In genomic region chr5:39760385-39761198, GRCh38 we compare ENCODE assay signal across 12 cellular contexts.
A peak's percentile ranks its signal among the peaks of the same experiment; 100 is the strongest.
DNase-seq lines count a peak whose midpoint lies in the region; ATAC-seq, FAIRE-seq and TF ChIP-seq lines count a peak whose summit lies in the region.
"Had no signal": no experiment of that assay in that cellular context is flagged by ENCODE, and none has a peak within 500 bp of the region (broad histone marks: within the 10 kb centered on the region; RNA-seq: fewer than 3 reads in every experiment).

No MANE protein-coding gene starts in this region.

- no peaks in the 10 kb centered on the region for H4K20me1 ChIP-seq in neural progenitor cell (ENCODE audit: low read depth)

- DNase-seq in H54 (ENCODE audit: insufficient read length, low spot score) (peak; percentile 17), T1000 (lab: John Stamatoyannopoulos, UW) (peak; percentile 47), foreskin keratinocyte (peak; percentile 78 to 86), smooth muscle cell of the brain vasculature (ENCODE audit: low read depth, low spot score) (peak; percentile 78), neural progenitor cell (ENCODE audit: low spot score) (no peak), mucosa of gallbladder (ENCODE audit: low spot score) (no peak)
- DNase-seq: GDM1, Peyer's patch had no signal

- H3K9me3 ChIP-seq in neural progenitor cell (ENCODE audit: low read depth) = no peaks in the 10 kb centered on the region
- H3K9me3 ChIP-seq: Peyer's patch had no signal

- no peaks in the 10 kb centered on the region for H3K9me3 Mint-ChIP-seq in neural progenitor cell
- H3K9me3 Mint-ChIP-seq: stimulated activated naive CD8-positive, alpha-beta T cell treated with anti-CD3 and anti-CD28 coated beads, Interleukin-15, Interleukin-2, amounts not matched to agents 100 ng/mL and 50 ng/mL, for 24 hours had no signal

- H3K4me1 ChIP-seq in foreskin keratinocyte = peaks cover 12% of the 10 kb centered on the region
- no peaks in the 10 kb centered on the region for H3K4me1 ChIP-seq in neural progenitor cell
- H3K4me1 ChIP-seq: Peyer's patch had no signal

- H3K9ac ChIP-seq in neural progenitor cell = no peak overlapping the region

- H3K4me1 Mint-ChIP-seq in neural progenitor cell = peaks cover 3% of the 10 kb centered on the region

- no peak overlapping the region for H2AFZ ChIP-seq in neural progenitor cell (replicated peaks)

- no peak for TF ChIP-seq CTCF in foreskin keratinocyte (conservative IDR thresholded peaks at IDR 0.05)
- TF ChIP-seq CTCF in neural progenitor cell (IDR thresholded peaks at IDR 0.05) = no peak

- no peaks in the 10 kb centered on the region for H3K79me2 ChIP-seq in neural progenitor cell (ENCODE audit: low read depth)

- H3K27ac ChIP-seq in foreskin keratinocyte (no peak overlapping the region), neural progenitor cell (no peak overlapping the region)

- TF ChIP-seq POLR2A in H54 (IDR thresholded peaks at IDR 0.05; ENCODE audit: low read depth, low read length) = no peak

- H3K27ac Mint-ChIP-seq in neural progenitor cell = no peak overlapping the region
- H3K27ac Mint-ChIP-seq: progenitor cell of endocrine pancreas; stimulated activated naive CD8-positive, alpha-beta T cell treated with anti-CD3 and anti-CD28 coated beads, Interleukin-15, Interleukin-2, amounts not matched to agents 100 ng/mL and 50 ng/mL, for 24 hours had no signal

- H3K36me3 Mint-ChIP-seq in neural progenitor cell = no peaks in the 10 kb centered on the region

- no peak overlapping the region for H3K4me2 ChIP-seq in neural progenitor cell

- H3K4me3 Mint-ChIP-seq in neural progenitor cell = no peak overlapping the region
- H3K4me3 Mint-ChIP-seq: stimulated activated naive CD8-positive, alpha-beta T cell treated with anti-CD3 and anti-CD28 coated beads, Interleukin-15, Interleukin-2, amounts not matched to agents 100 ng/mL and 50 ng/mL, for 24 hours had no signal

- peak; percentile 99 for FAIRE-seq in H54 (lab: Jason Lieb, UNC)

- no peaks in the 10 kb centered on the region for H3F3A ChIP-seq in neural progenitor cell (ENCODE audit: low read depth)

- no peaks in the 10 kb centered on the region for H3K36me3 ChIP-seq in neural progenitor cell
- H3K36me3 ChIP-seq: Peyer's patch had no signal

- H3K27me3 ChIP-seq in foreskin keratinocyte = no peaks in the 10 kb centered on the region
- no peaks in the 10 kb centered on the region for H3K27me3 ChIP-seq in neural progenitor cell
- H3K27me3 ChIP-seq: Peyer's patch had no signal

- peak; percentile 41 for ATAC-seq in foreskin keratinocyte
- ATAC-seq in HG03139 (IDR thresholded peaks at IDR 0.05; ENCODE audit: unreplicated experiment) = no peak
- ATAC-seq in HG03460 (IDR thresholded peaks at IDR 0.05; ENCODE audit: unreplicated experiment) = no peak

- H3K27me3 Mint-ChIP-seq in neural progenitor cell (ENCODE audit: insufficient read depth, low read depth) = no peaks in the 10 kb centered on the region
- H3K27me3 Mint-ChIP-seq: progenitor cell of endocrine pancreas had no signal

- H3K4me3 ChIP-seq in neural progenitor cell = no peak overlapping the region
- H3K4me3 ChIP-seq: Peyer's patch had no signal

Comparison
In these comparisons a context has a peak if more than half of its experiments do, and no peak if none do; other contexts are left out.
1. DNase-seq: peak in H54 (single experiment), T1000 (single experiment), foreskin keratinocyte (2 of 2) and smooth muscle cell of the brain vasculature (single experiment); none in neural progenitor cell (single experiment) and mucosa of gallbladder (single experiment).